In the genomic region with DNA sequence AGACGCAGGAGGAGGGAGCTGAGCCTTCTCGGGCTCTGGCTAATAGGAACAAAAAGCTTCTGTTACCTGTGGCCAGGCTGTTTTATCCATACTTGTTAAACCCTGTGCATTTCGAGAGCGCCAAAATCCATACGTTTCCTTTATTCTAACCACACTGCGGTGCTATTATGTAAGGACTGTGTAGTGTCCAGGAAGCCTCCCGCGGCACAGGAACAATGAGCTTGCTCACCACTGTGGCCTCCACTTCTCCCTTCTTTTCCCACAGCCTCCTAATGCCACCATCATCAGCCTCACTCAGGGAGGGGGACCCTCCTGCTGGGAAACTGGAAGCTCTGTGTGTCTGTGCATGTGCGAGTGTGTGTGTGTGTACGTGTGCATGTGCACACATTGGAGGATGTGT, we compare ENCODE assay signal across 17 cellular contexts.
DNase-seq lines count a peak whose midpoint lies in the region; ATAC-seq lines count a peak whose summit lies in the region.
"Had no signal": no experiment of that assay in that cellular context is flagged by ENCODE, and none has a peak within 500 bp of the region (broad histone marks: within the 10 kb centered on the region; RNA-seq: fewer than 3 reads in every experiment).

No MANE protein-coding gene starts in this region.

- H3K4me1 Mint-ChIP-seq in stimulated activated effector memory CD8-positive, alpha-beta T cell treated with anti-CD3 and anti-CD28 coated beads, Interleukin-12 subunit alpha, Interleukin-12 subunit beta, amount 100 ng/mL, for 72 hours: no peaks in the 10 kb centered on the region
- H3K4me1 Mint-ChIP-seq: B cell had no signal

- no peaks in the 10 kb centered on the region for H3K36me3 Mint-ChIP-seq in stimulated activated effector memory CD8-positive, alpha-beta T cell treated with anti-CD3 and anti-CD28 coated beads, Interleukin-12 subunit alpha, Interleukin-12 subunit beta, amount 100 ng/mL, for 72 hours
- H3K36me3 Mint-ChIP-seq: CD8-positive, alpha-beta T cell had no signal

- H3K9me3 ChIP-seq in right cardiac atrium (ENCODE audit: control insufficient read depth, low read length): no peaks in the 10 kb centered on the region
- H3K9me3 ChIP-seq: BLaER1 treated with 17β-estradiol and CSF1 and Interleukin-3, amounts not matched to agents 10 nM and 100 nM had no signal

- peak; percentile 63 to 66 for DNase-seq in Kasumi-1 (lab: John Stamatoyannopoulos, UW)
- DNase-seq in MV-4-11 (lab: John Stamatoyannopoulos, UW): peak; percentile 30
- DNase-seq in UCSD-AML1 (lab: John Stamatoyannopoulos, UW; ENCODE audit: unreplicated experiment): peak; percentile 48
- no peak for DNase-seq in stimulated activated effector memory CD8-positive, alpha-beta T cell treated with anti-CD3 and anti-CD28 coated beads, Interleukin-12 subunit alpha, Interleukin-12 subunit beta, amount 100 ng/mL, for 72 hours (ENCODE audit: low spot score in 2 of 2)
- DNase-seq in right cardiac atrium: no peak
- DNase-seq: Calu3; CD8-positive, alpha-beta T cell; DMS 273 treated with DMSO at 0.1 percent for 48 hours; DMS53; DND-41; EL; H9 had no signal

- H3K4me3 ChIP-seq in right cardiac atrium (ENCODE audit: low read length): no peak overlapping the region
- H3K4me3 ChIP-seq: BLaER1 treated with 17β-estradiol and CSF1 and Interleukin-3, amounts not matched to agents 10 nM and 100 nM; GM12878 had no signal

- H3K27ac ChIP-seq in right cardiac atrium (ENCODE audit: low read length): no peak overlapping the region
- H3K27ac ChIP-seq: BLaER1 treated with 17β-estradiol and CSF1 and Interleukin-3, amounts not matched to agents 10 nM and 100 nM had no signal

- 85% methylated on average over 10 of the region's 10 CpGs for WGBS in right cardiac atrium

- peak overlapping the region; percentile 27 for H3K27ac Mint-ChIP-seq in stimulated activated effector memory CD8-positive, alpha-beta T cell treated with anti-CD3 and anti-CD28 coated beads, Interleukin-12 subunit alpha, Interleukin-12 subunit beta, amount 100 ng/mL, for 72 hours
- H3K27ac Mint-ChIP-seq: B cell; CD8-positive, alpha-beta T cell had no signal

- no peaks in the 10 kb centered on the region for H3K4me1 ChIP-seq in right cardiac atrium (ENCODE audit: control insufficient read depth, insufficient read depth, low read length)

- intact Hi-C loops in right cardiac atrium (cut with DNase I): no loop called here

- no peak for ATAC-seq in stimulated activated effector memory CD8-positive, alpha-beta T cell treated with anti-CD3 and anti-CD28 coated beads, Interleukin-12 subunit alpha, Interleukin-12 subunit beta, amount 100 ng/mL, for 72 hours
- ATAC-seq in right cardiac atrium: no peak
- ATAC-seq in HG03108 (IDR thresholded peaks at IDR 0.05; ENCODE audit: unreplicated experiment): no peak
- ATAC-seq: CD8-positive, alpha-beta T cell; GM12878; HepG2 had no signal

- H3K27me3 ChIP-seq in right cardiac atrium (ENCODE audit: control insufficient read depth, insufficient read depth): no peaks in the 10 kb centered on the region
- H3K27me3 ChIP-seq: BLaER1 treated with 17β-estradiol and CSF1 and Interleukin-3, amounts not matched to agents 10 nM and 100 nM had no signal

- no peak overlapping the region for H3K4me3 Mint-ChIP-seq in stimulated activated effector memory CD8-positive, alpha-beta T cell treated with anti-CD3 and anti-CD28 coated beads, Interleukin-12 subunit alpha, Interleukin-12 subunit beta, amount 100 ng/mL, for 72 hours
- H3K4me3 Mint-ChIP-seq: B cell; CD8-positive, alpha-beta T cell; H9 had no signal

- peaks cover 3% of the 10 kb centered on the region for H3K9me3 Mint-ChIP-seq in stimulated activated effector memory CD8-positive, alpha-beta T cell treated with anti-CD3 and anti-CD28 coated beads, Interleukin-12 subunit alpha, Interleukin-12 subunit beta, amount 100 ng/mL, for 72 hours
- H3K9me3 Mint-ChIP-seq: CD8-positive, alpha-beta T cell; H9 had no signal

Comparison
In these comparisons a context has a peak if more than half of its experiments do, and no peak if none do; other contexts are left out.
1. DNase-seq: peak in Kasumi-1 (2 of 2), MV-4-11 (single experiment) and UCSD-AML1 (single experiment); none in stimulated activated effector memory CD8-positive, alpha-beta T cell treated with anti-CD3 and anti-CD28 coated beads, Interleukin-12 subunit alpha, Interleukin-12 subunit beta, amount 100 ng/mL, for 72 hours (0 of 2) and right cardiac atrium (0 of 3).